19 cellular contexts compared by ENCODE assay signal in the genomic region with DNA sequence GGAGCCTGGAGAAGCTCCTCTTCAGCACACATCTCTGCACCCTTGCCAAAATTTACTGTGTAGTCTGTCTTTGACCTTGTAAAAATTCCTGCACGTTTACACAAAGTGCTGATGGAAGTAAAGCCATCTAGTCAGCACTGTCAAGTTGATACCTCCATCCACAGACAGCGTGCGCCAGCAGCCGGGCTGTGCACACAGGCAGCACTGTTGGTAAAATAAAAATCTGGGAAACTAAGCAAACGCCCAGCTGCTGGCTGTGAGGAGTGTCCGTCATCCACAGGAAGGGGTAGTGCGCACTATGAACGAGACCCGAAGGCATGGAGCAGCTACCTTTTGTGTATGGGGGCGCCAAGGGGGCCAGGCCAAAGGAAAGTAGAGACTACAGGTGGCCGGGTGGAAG. TPM values are rescaled to one million over a fixed set of nuclear protein-coding genes. Genes with fewer than 3 reads are reported as not detected.
A peak's percentile ranks its signal among the peaks of the same experiment; 100 is the strongest.
DNase-seq lines count a peak whose midpoint lies in the region; ATAC-seq and TF ChIP-seq lines count a peak whose summit lies in the region.
"Had no signal": no experiment of that assay in that cellular context is flagged by ENCODE, and none has a peak within 500 bp of the region (broad histone marks: within the 10 kb centered on the region; RNA-seq: fewer than 3 reads in every experiment).

No MANE protein-coding gene starts in this region.

- 83 to 90% (median 89%) methylated on average over 10 to 11 of the region's 11 CpGs for WGBS in heart left ventricle, 4 donors
- 9 to 33% (median 19%) methylated on average over 11 of the region's 11 CpGs for WGBS in ovary, 3 donors
- 88 to 92% methylated on average over 11 of the region's 11 CpGs for WGBS in thyroid gland, 2 donors

- ATAC-seq in Right ventricle myocardium inferior, result no peak
- ATAC-seq in heart left ventricle, result no peak
- ATAC-seq: A549; CD8-positive, alpha-beta T cell had no signal

- TF ChIP-seq EP300 in ovary (IDR thresholded peaks at IDR 0.05), result no peak

- H3K9me3 ChIP-seq in heart left ventricle, result no peaks in the 10 kb centered on the region
- H3K9me3 ChIP-seq in ovary, result no peaks in the 10 kb centered on the region
- H3K9me3 ChIP-seq in thyroid gland, result no peaks in the 10 kb centered on the region
- H3K9me3 ChIP-seq: A549; BLaER1 treated with 17β-estradiol and CSF1 and Interleukin-3, amounts not matched to agents 10 nM and 100 nM; Caco-2 had no signal

- intact Hi-C loops in Right ventricle myocardium inferior (cut with DNase I) (no loop called here), heart left ventricle (cut with DNase I) (no loop called here), ovary (cut with DNase I) (loop anchor here in 1 of 4 donors (2.0 kb wide), 1 partner anchor 40 kb away; no protein-coding TSS in a partner anchor), thyroid gland (cut with DNase I) (no loop called here)

- DNase-seq in Right ventricle myocardium inferior (ENCODE audit: missing footprints) (peak; percentile 37), heart left ventricle (no peak), ovary (peak in 4 of 5 donors; percentile 47 to 67 (median 59)), thyroid gland (no peak)
- DNase-seq: AML-193; Caco-2; Calu3; CD4-positive, alpha-beta T cell; CD8-positive, alpha-beta T cell; DMS79 treated with DMSO at 0.1 percent for 48 hours; GF-D8 had no signal

- peaks cover 0 to 12% (median 0%) of the 10 kb centered on the region in 12 donors for H3K4me1 ChIP-seq in heart left ventricle
- peaks cover 22% of the 10 kb centered on the region for H3K4me1 ChIP-seq in ovary (ENCODE audit: insufficient read depth)
- H3K4me1 ChIP-seq in thyroid gland, result no peaks in the 10 kb centered on the region
- H3K4me1 ChIP-seq: A549 had no signal

- peaks cover 0 to 66% (median 58%) of the 10 kb centered on the region in 9 donors for H3K36me3 ChIP-seq in heart left ventricle
- no peaks in the 10 kb centered on the region for H3K36me3 ChIP-seq in ovary
- peaks cover 15 to 21% of the 10 kb centered on the region in 2 donors for H3K36me3 ChIP-seq in thyroid gland

- no peak for TF ChIP-seq POLR2A in heart left ventricle (IDR thresholded peaks at IDR 0.05)
- TF ChIP-seq POLR2A in ovary (IDR thresholded peaks at IDR 0.05), result no peak
- TF ChIP-seq POLR2A in thyroid gland (IDR thresholded peaks at IDR 0.05), result no peak

- TF ChIP-seq CTCF in heart left ventricle (IDR thresholded peaks at IDR 0.05), result no peak
- TF ChIP-seq CTCF in VCaP (conservative IDR thresholded peaks at IDR 0.05), result no peak
- no peak for TF ChIP-seq CTCF in ovary (IDR thresholded peaks at IDR 0.05)
- no peak for TF ChIP-seq CTCF in thyroid gland (IDR thresholded peaks at IDR 0.05)

- no peaks in the 10 kb centered on the region for H3K27me3 ChIP-seq in heart left ventricle
- H3K27me3 ChIP-seq in ovary, result no peaks in the 10 kb centered on the region
- no peaks in the 10 kb centered on the region for H3K27me3 ChIP-seq in thyroid gland
- H3K27me3 ChIP-seq: BLaER1 treated with 17β-estradiol and CSF1 and Interleukin-3, amounts not matched to agents 10 nM and 100 nM had no signal

- no peak overlapping the region for H3K4me3 ChIP-seq in heart left ventricle
- H3K4me3 ChIP-seq in ovary, result no peak overlapping the region
- no peak overlapping the region for H3K4me3 ChIP-seq in thyroid gland (replicated peaks in 1 of 3)
- H3K4me3 ChIP-seq: A549; BLaER1 treated with 17β-estradiol and CSF1 and Interleukin-3, amounts not matched to agents 10 nM and 100 nM had no signal

- H3K27ac ChIP-seq in heart left ventricle (no peak overlapping the region), VCaP (peak overlapping the region; percentile 59), ovary (peak overlapping the region in 1 of 2 donors; percentile 21), thyroid gland (no peak overlapping the region)
- H3K27ac ChIP-seq: 22Rv1; A549; BLaER1 treated with 17β-estradiol and CSF1 and Interleukin-3, amounts not matched to agents 10 nM and 100 nM; C4-2B had no signal

RNA-seq across cellular contexts. Expression of gene SIGLEC11, which starts 17.4 kb away (rescaled TPM):
- total RNA-seq in Right ventricle myocardium inferior (0.60 TPM), heart left ventricle (1 to 10 TPM in 5 of 9 donors, under 1 TPM in 2, not detected in 2; 0.37 to 3.0 (median 1.2) TPM), ovary (100 to 1,000 TPM in 1 of 7 donors, 10 to 100 TPM in 6; 44.0 to 117 (median 77.6) TPM), thyroid gland (1 to 10 TPM in 2 of 4 donors, under 1 TPM in 2; 0.33 to 1.7 (median 0.92) TPM)
- polyA plus RNA-seq in heart left ventricle (under 1 TPM; 0.22 to 0.80 TPM), ovary (100 to 1,000 TPM in 1 of 2 donors, 10 to 100 TPM in 1; 43.3 to 113 TPM)
- total RNA-seq: A172; B cell; Caco-2; Calu3; CD8-positive, alpha-beta T cell had no signal
- polyA plus RNA-seq: A549, BJ had no signal

RNA-seq across cellular contexts. Expression of gene VRK3, which starts 46.8 kb away (rescaled TPM):
- 22.9 TPM for total RNA-seq in Right ventricle myocardium inferior
- 10 to 100 TPM; 17.8 to 33.7 (median 23.1) TPM for total RNA-seq in heart left ventricle
- 10 to 100 TPM in 1 of 2 donors, 1 to 10 TPM in 1; 9.9 to 32.4 TPM for polyA plus RNA-seq in heart left ventricle
- total RNA-seq in ovary, result 10 to 100 TPM; 26.3 to 44.7 (median 34.0) TPM
- 10 to 100 TPM; 26.1 to 52.5 TPM for polyA plus RNA-seq in ovary
- 10 to 100 TPM; 34.7 to 52.1 (median 46.8) TPM for total RNA-seq in thyroid gland

RNA-seq across cellular contexts. Expression of gene ZNF473, which starts 47.5 kb away (rescaled TPM):
- total RNA-seq in Right ventricle myocardium inferior (3.2 TPM), heart left ventricle (1 to 10 TPM; 2.3 to 6.5 (median 3.9) TPM), ovary (10 to 100 TPM in 2 of 7 donors, 1 to 10 TPM in 5; 6.3 to 12.1 (median 7.7) TPM), thyroid gland (10 to 100 TPM in 3 of 4 donors, 1 to 10 TPM in 1; 7.7 to 15.5 (median 10.5) TPM)
- polyA plus RNA-seq in heart left ventricle (1 to 10 TPM; 1.6 to 2.6 TPM), ovary (10 to 100 TPM in 1 of 2 donors, 1 to 10 TPM in 1; 2.1 to 10.7 TPM)

RNA-seq across cellular contexts. Expression of gene NUP62, which starts 49.0 kb away (rescaled TPM):
- total RNA-seq in Right ventricle myocardium inferior (30.4 TPM), heart left ventricle (10 to 100 TPM; 24.6 to 61.9 (median 33.3) TPM), ovary (10 to 100 TPM; 18.7 to 47.7 (median 38.5) TPM), thyroid gland (10 to 100 TPM; 27.5 to 32.3 (median 30.5) TPM)
- polyA plus RNA-seq in heart left ventricle (10 to 100 TPM; 14.0 to 30.3 TPM), ovary (10 to 100 TPM; 19.0 to 27.3 TPM)

RNA-seq across cellular contexts. Expression of gene ATF5, which starts 49.3 kb away (rescaled TPM):
- total RNA-seq in Right ventricle myocardium inferior (10.4 TPM), heart left ventricle (10 to 100 TPM in 2 of 9 donors, 1 to 10 TPM in 7; 3.9 to 33.0 (median 8.2) TPM), ovary (10 to 100 TPM in 5 of 7 donors, 1 to 10 TPM in 2; 4.3 to 23.5 (median 16.0) TPM), thyroid gland (10 to 100 TPM in 1 of 4 donors, 1 to 10 TPM in 3; 6.3 to 17.9 (median 8.0) TPM)
- polyA plus RNA-seq in heart left ventricle (10 to 100 TPM; 16.0 to 30.5 TPM), ovary (10 to 100 TPM; 17.3 to 20.1 TPM)

Comparison
In these comparisons a context has a peak if more than half of its experiments do, and no peak if none do; other contexts are left out.
1. DNase-seq: peak in Right ventricle myocardium inferior (single experiment) and ovary (4 of 5); none in heart left ventricle (0 of 5) and thyroid gland (0 of 2).
2. RNA of gene SIGLEC11, which starts 17.4 kb away (total RNA-seq): 44.0 to 117 TPM in ovary; 0.33 to 1.7 TPM in thyroid gland, 0.37 to 3.0 TPM in heart left ventricle and 0.60 TPM in Right ventricle myocardium inferior (single experiment); every median in the first group is over 10 times any median in the second.